Comparison of ENCODE assay signal across 34 cellular contexts in genomic region chr11:114771172-114771571, GRCh38.
"Had no signal": no experiment of that assay in that cellular context is flagged by ENCODE, and none has a peak within 500 bp of the region (broad histone marks: within the 10 kb centered on the region; RNA-seq: fewer than 3 reads in every experiment).

No MANE protein-coding gene starts in this region.

- H3K36me3 ChIP-seq: MG63 had no signal

- H3K4me3 ChIP-seq: MG63 had no signal

- H3K9ac ChIP-seq: KMS-11 had no signal

- DNase-seq: Karpas-422, Kasumi-1, MG63, MM.1S, MV-4-11, NCI-H1048, NCI-H1092, NCI-H1092 treated with DMSO at 0.1 percent for 48 hours, NCI-H1105, NCI-H1105 treated with DMSO at 0.1 percent for 48 hours, NCI-H1417, NCI-H1417 treated with DMSO at 0.1 percent for 48 hours, NCI-H1436, NCI-H1436 treated with DMSO at 0.1 percent for 48 hours, NCI-H146, NCI-H1694, NCI-H1694 treated with DMSO at 0.1 percent for 48 hours, NCI-H187, NCI-H187 treated with DMSO at 0.1 percent for 48 hours, NCI-H1930, NCI-H2029, NCI-H2029 treated with DMSO at 0.1 percent for 48 hours, NCI-H2081, NCI-H2081 treated with DMSO at 0.1 percent for 48 hours, NCI-H2107, NCI-H2171, NCI-H2171 treated with DMSO at 0.1 percent for 48 hours, NCI-H2227 treated with DMSO at 0.1 percent for 48 hours, NCI-H226, NCI-H345, NCI-H446, NCI-H446 treated with DMSO at 0.1 percent for 48 hours, NCI-H510A had no signal

- H3K27ac ChIP-seq: KMS-11 had no signal

- H3K9me3 ChIP-seq: MG63 had no signal

- H3K4me2 ChIP-seq: KMS-11 had no signal

- H3K27me3 ChIP-seq: MG63 had no signal
